Comparison of ENCODE assay signal across 8 cellular contexts in genomic region chr1:210597555-210598134, GRCh38.
DNase-seq lines count a peak whose midpoint lies in the region; ATAC-seq and TF ChIP-seq lines count a peak whose summit lies in the region.

No MANE protein-coding gene starts in this region.

- H3K4me3 ChIP-seq in A673 (ENCODE audit: low read depth, low read length, poor library complexity, severe bottlenecking) (no peak overlapping the region), brain microvascular endothelial cell (ENCODE audit: low read depth, low read length) (no peak overlapping the region), trophoblast cell (ENCODE audit: low read depth, low read length) (no peak overlapping the region)

- H3K79me1 ChIP-seq in trophoblast cell (ENCODE audit: low read length), result peaks cover 11% of the 10 kb centered on the region

- H4K8ac ChIP-seq in trophoblast cell (ENCODE audit: low read depth, low read length), result peak overlapping the region; percentile 62

- CTCF ChIA-PET in A673 (lab: Charles Lee), result interaction anchor here (0.5 kb wide), 1 partner anchor 490 kb away, joined by 4 read pairs; no protein-coding TSS in a partner anchor
- CTCF ChIA-PET in CD4-positive, alpha-beta T cell (lab: Charles Lee), result no interaction called here

- no TSS peak for BruUV-seq in A673 (replicated peaks; lab: Mats Ljungman, UMichigan)

- peaks cover 20% of the 10 kb centered on the region for H3K27me3 ChIP-seq in A673 (replicated peaks; ENCODE audit: insufficient read depth, low read depth, low read length, poor library complexity)
- no peaks in the 10 kb centered on the region for H3K27me3 ChIP-seq in brain microvascular endothelial cell (replicated peaks)
- H3K27me3 ChIP-seq in trophoblast cell (ENCODE audit: insufficient read depth, low read length), result no peaks in the 10 kb centered on the region
- no peaks in the 10 kb centered on the region for H3K27me3 ChIP-seq in CD4-positive, alpha-beta T cell (ENCODE audit: control insufficient read depth, insufficient read depth, low read length)

- H3K36me3 Mint-ChIP-seq in CD4-positive, alpha-beta T cell (ENCODE audit: low read depth), result no peaks in the 10 kb centered on the region

- H3K27me3 Mint-ChIP-seq in CD4-positive, alpha-beta T cell, result no peaks in the 10 kb centered on the region

- peak overlapping the region; percentile 99 for H2AK5ac ChIP-seq in trophoblast cell (ENCODE audit: low read length)

- no peaks in the 10 kb centered on the region for H3K9me3 Mint-ChIP-seq in CD4-positive, alpha-beta T cell

- peak; percentile 89 for ATAC-seq in GM21360 (IDR thresholded peaks at IDR 0.05; ENCODE audit: unreplicated experiment)
- ATAC-seq in CD4-positive, alpha-beta T cell (ENCODE audit: poor library complexity), result no peak

- H4K12ac ChIP-seq in trophoblast cell (ENCODE audit: low read depth, low read length), result no peak overlapping the region

- H3K4me2 ChIP-seq in trophoblast cell (ENCODE audit: low read length), result peak overlapping the region; percentile 37

- H2BK120ac ChIP-seq in trophoblast cell (ENCODE audit: insufficient read depth, low read length, poor library complexity), result peak overlapping the region; percentile 96

- peak overlapping the region; percentile 90 for H2BK5ac ChIP-seq in trophoblast cell (ENCODE audit: low read depth, low read length, poor library complexity)

- peak overlapping the region; percentile 24 for H3K4ac ChIP-seq in trophoblast cell (ENCODE audit: low read depth, low read length)

- H3K4me3 Mint-ChIP-seq in CD4-positive, alpha-beta T cell, result no peak overlapping the region

- H3K4me1 ChIP-seq in A673 (ENCODE audit: insufficient read depth, low read length, poor library complexity, severe bottlenecking) (peaks cover 22% of the 10 kb centered on the region), trophoblast cell (ENCODE audit: control insufficient read depth in 1 of 2, insufficient read depth in 2 of 2, low read length in 2 of 2) (peaks cover 16 to 22% of the 10 kb centered on the region in 2 experiments)

- DNase-seq in A673 (ENCODE audit: low spot score) (peak; percentile 59), HS-27A (ENCODE audit: low read depth) (peak; percentile 80), brain microvascular endothelial cell (peak; percentile 89), trophoblast cell (peak; percentile 87), HuH-7.5 (ENCODE audit: low spot score) (no peak), NCI-H2081 (lab: John Stamatoyannopoulos, UW) (no peak)
- DNase-seq in CD4-positive, alpha-beta T cell, result no peak

- TF ChIP-seq CTCF in A673 (conservative IDR thresholded peaks at IDR 0.05; ENCODE audit: low read depth, low read length) (no peak), brain microvascular endothelial cell (IDR thresholded peaks at IDR 0.05; ENCODE audit: low read depth, low read length, missing control alignments) (no peak)
- TF ChIP-seq CTCF in CD4-positive, alpha-beta T cell (IDR thresholded peaks at IDR 0.05), result no peak

- intact Hi-C loops in A673 (cut with micrococcal nuclease; ENCODE audit: unreplicated experiment), result no loop called here
- intact Hi-C loops in CD4-positive, alpha-beta T cell (cut with DNase I, micrococcal nuclease), result no loop called here

- H3K79me2 ChIP-seq in trophoblast cell (ENCODE audit: control insufficient read depth, insufficient read depth, low read length, poor library complexity), result peaks cover 6% of the 10 kb centered on the region

- H3K9me3 ChIP-seq in A673 (ENCODE audit: low read depth, low read length, poor library complexity, severe bottlenecking), result no peaks in the 10 kb centered on the region
- H3K9me3 ChIP-seq in trophoblast cell (ENCODE audit: insufficient read depth, low read depth, low read length), result no peaks in the 10 kb centered on the region
- H3K9me3 ChIP-seq in CD4-positive, alpha-beta T cell (ENCODE audit: control insufficient read depth, low read length), result no peaks in the 10 kb centered on the region

- H2BK12ac ChIP-seq in trophoblast cell (ENCODE audit: low read length), result peak overlapping the region; percentile 91

- POLR2A ChIA-PET in A673 (lab: Charles Lee; ENCODE audit: low non-redundant PET), result interaction anchor here (0.6 kb wide), 1 partner anchor 552 kb away, joined by 18 read pairs; no protein-coding TSS in a partner anchor
- POLR2A ChIA-PET in CD4-positive, alpha-beta T cell (lab: Charles Lee), result no interaction called here

- no peak overlapping the region for H3K9ac ChIP-seq in trophoblast cell (ENCODE audit: low read length)

- in situ Hi-C loops in brain microvascular endothelial cell (cut with HindIII; ENCODE audit: low pct_ligation_motif_present, low sequenced_read_pairs), result no loop called here

- peak overlapping the region; percentile 96 for H4K91ac ChIP-seq in trophoblast cell (ENCODE audit: low read depth, low read length)

- no peak overlapping the region for H3K23ac ChIP-seq in trophoblast cell (ENCODE audit: low read length)

- WGBS in trophoblast cell (ENCODE audit: extremely low coverage, insufficient coverage, insufficient read length), result no CpG with 5 or more reads among the region's 1 CpG

- no peaks in the 10 kb centered on the region for H3K4me1 Mint-ChIP-seq in CD4-positive, alpha-beta T cell (ENCODE audit: low read depth)

- no peak overlapping the region for H3K27ac ChIP-seq in A673 (ENCODE audit: low read depth, low read length, poor library complexity, severe bottlenecking)
- peak overlapping the region; percentile 98 for H3K27ac ChIP-seq in brain microvascular endothelial cell
- peak overlapping the region; percentile 91 for H3K27ac ChIP-seq in trophoblast cell (ENCODE audit: low read depth, low read length)
- no peak overlapping the region for H3K27ac ChIP-seq in CD4-positive, alpha-beta T cell (ENCODE audit: low read depth, low read length)

- H3K18ac ChIP-seq in trophoblast cell (ENCODE audit: low read length), result peak overlapping the region; percentile 40

- H3K36me3 ChIP-seq in A673 (ENCODE audit: insufficient read depth, low read length, poor library complexity, severe bottlenecking) (no peaks in the 10 kb centered on the region), brain microvascular endothelial cell (replicated peaks) (no peaks in the 10 kb centered on the region), trophoblast cell (ENCODE audit: control insufficient read depth in 1 of 2, insufficient read depth in 2 of 2, low read length in 2 of 2) (no peaks in the 10 kb centered on the region)

- peak overlapping the region; percentile 60 for H2AFZ ChIP-seq in trophoblast cell (ENCODE audit: insufficient read depth, low read length, poor library complexity)

- peak overlapping the region; percentile 90 for H3K14ac ChIP-seq in trophoblast cell (ENCODE audit: low read length)

- H3K27ac Mint-ChIP-seq in CD4-positive, alpha-beta T cell, result no peak overlapping the region

Comparison
In these comparisons a context has a peak if more than half of its experiments do, and no peak if none do; other contexts are left out.
1. DNase-seq: peak in A673 (single experiment), HS-27A (single experiment), brain microvascular endothelial cell (single experiment) and trophoblast cell (2 of 2); none in HuH-7.5 (single experiment), NCI-H2081 (0 of 2) and CD4-positive, alpha-beta T cell (0 of 10).
2. H3K27ac ChIP-seq: peak in brain microvascular endothelial cell (single experiment) and trophoblast cell (single experiment); none in A673 (single experiment) and CD4-positive, alpha-beta T cell (single experiment).